ENCODE assay signal across 12 cellular contexts in genomic region chr20:50438986-50439407, GRCh38.
DNase-seq lines count a peak whose midpoint lies in the region; ATAC-seq, FAIRE-seq and TF ChIP-seq lines count a peak whose summit lies in the region.
"Had no signal": no experiment of that assay in that cellular context is flagged by ENCODE, and none has a peak within 500 bp of the region (broad histone marks: within the 10 kb centered on the region; RNA-seq: fewer than 3 reads in every experiment).

No MANE protein-coding gene starts in this region.

- TF ChIP-seq EP300 in HepG2 (IDR thresholded peaks at IDR 0.05; ENCODE audit: low read depth in 2 of 2, low read length in 2 of 2): no peak; a peak in 1 of 4 replicates
- peak; percentile 17; the same call in 1 of the 2 replicates for TF ChIP-seq EP300 in HepG2 (CRISPR knock-in tag; IDR thresholded peaks at IDR 0.05; ENCODE audit: borderline replicate concordance)

- H3K36me3 Mint-ChIP-seq in effector memory CD8-positive, alpha-beta T cell (ENCODE audit: insufficient read depth): no peaks in the 10 kb centered on the region
- H3K36me3 Mint-ChIP-seq: brain had no signal

- peak overlapping the region; percentile 43 for H3K4me2 ChIP-seq in HepG2 (ENCODE audit: low read depth, low read length)

- TF ChIP-seq POLR2A in HepG2 (IDR thresholded peaks at IDR 0.05; ENCODE audit: insufficient read depth in 1 of 2, low read depth in 2 of 2, low read length in 2 of 2): peak in 1 of 2 experiments; percentile 41; a peak in 1 of 4 replicates

- H3K27ac ChIP-seq in HepG2 (ENCODE audit: extremely low read length, insufficient read depth, low read length) (peak overlapping the region; percentile 23), right cardiac atrium (ENCODE audit: low read length) (no peak overlapping the region)

- H3K9ac ChIP-seq in HepG2 (ENCODE audit: insufficient read depth, low read depth, low read length): peak overlapping the region; percentile 34; the same call in 1 of the 2 replicates

- intact Hi-C loops in HepG2 (cut with micrococcal nuclease; ENCODE audit: unreplicated experiment) (no loop called here), right cardiac atrium (cut with DNase I) (no loop called here)

- H3K9me3 Mint-ChIP-seq in effector memory CD8-positive, alpha-beta T cell: no peaks in the 10 kb centered on the region
- H3K9me3 Mint-ChIP-seq: neural crest cell had no signal

- H3K27me3 Mint-ChIP-seq in effector memory CD8-positive, alpha-beta T cell: peaks cover 11 to 22% of the 10 kb centered on the region in 2 donors

- H3K9me3 ChIP-seq in HepG2 (ENCODE audit: low read length): no peaks in the 10 kb centered on the region
- H3K9me3 ChIP-seq in right cardiac atrium (ENCODE audit: control insufficient read depth, low read length): no peaks in the 10 kb centered on the region

- no peak overlapping the region for H3K27ac Mint-ChIP-seq in effector memory CD8-positive, alpha-beta T cell
- H3K27ac Mint-ChIP-seq: brain had no signal

- no peak for FAIRE-seq in HepG2 (lab: Jason Lieb, UNC)

- no peaks in the 10 kb centered on the region for H4K20me1 ChIP-seq in HepG2 (ENCODE audit: insufficient read depth, low read length)

- H3K4me3 ChIP-seq in HepG2 (replicated peaks in 1 of 3; ENCODE audit: insufficient read depth in 1 of 3, low read depth in 2 of 3, low read length in 3 of 3) (no peak overlapping the region), right cardiac atrium (ENCODE audit: low read length) (no peak overlapping the region)

- H3K79me2 ChIP-seq in HepG2 (ENCODE audit: insufficient read depth, low read length): no peaks in the 10 kb centered on the region

- no TSS peak for BruUV-seq in HepG2 (replicated peaks; lab: Mats Ljungman, UMichigan)

- H3K36me3 ChIP-seq in HepG2 (replicated peaks in 1 of 2; ENCODE audit: control insufficient read depth in 1 of 2, insufficient read depth in 2 of 2, low read length in 2 of 2): no peaks in the 10 kb centered on the region

- ATAC-seq in HepG2 (peak; percentile 3; the same call in 1 of the 3 replicates), right cardiac atrium (no peak), GM18907 (IDR thresholded peaks at IDR 0.05; ENCODE audit: unreplicated experiment) (no peak)
- no peak for ATAC-seq in effector memory CD8-positive, alpha-beta T cell (replicated peaks)

- TF ChIP-seq RAD21 in HepG2 (CRISPR knock-in tag; IDR thresholded peaks at IDR 0.05): no peak

- H3K4me1 Mint-ChIP-seq in effector memory CD8-positive, alpha-beta T cell (ENCODE audit: low read depth in 2 of 2): peaks cover 0 to 6% of the 10 kb centered on the region in 2 donors

- in situ Hi-C loops in HepG2 (cut with HindIII; ENCODE audit: extremely low pct_ligation_motif_present, low pct_unique_long_range_greater_than_20kb): no loop called here

- no peak for TF ChIP-seq CTCF in HepG2 (CRISPR knock-in tag; IDR thresholded peaks at IDR 0.05)

- H3K27me3 ChIP-seq in HepG2 (ENCODE audit: control insufficient read depth in 1 of 2, insufficient read depth in 2 of 2, low read length in 2 of 2) (no peaks in the 10 kb centered on the region), right cardiac atrium (ENCODE audit: control insufficient read depth, insufficient read depth) (no peaks in the 10 kb centered on the region)

- H3K4me1 ChIP-seq in HepG2 (ENCODE audit: insufficient read depth, low read length) (peaks cover 91% of the 10 kb centered on the region), right cardiac atrium (ENCODE audit: control insufficient read depth, insufficient read depth, low read length) (peaks cover under 1% of the 10 kb centered on the region)

- CTCF ChIA-PET in HepG2 (lab: Yijun Ruan, JAX; ENCODE audit: low intra/inter-chr PET ratio, low total read pairs): no interaction called here

- WGBS in HepG2 (ENCODE audit: low lambda C conversion rate): 35% methylated on average over 9 of the region's 9 CpGs
- WGBS in right cardiac atrium: 83% methylated on average over 9 of the region's 9 CpGs

- H2AFZ ChIP-seq in HepG2 (ENCODE audit: low read length): no peak overlapping the region

- DNase-seq in AG08395 (ENCODE audit: low spot score) (peak; percentile 40), HK-2 (ENCODE audit: unreplicated experiment) (peak; percentile 90), amniotic stem cell (lab: John Stamatoyannopoulos, UW) (peak; percentile 4), HepG2 (ENCODE audit: low spot score) (no peak), right cardiac atrium (no peak), iPS-NIHi7 (ENCODE audit: extremely low spot score) (no peak)
- DNase-seq in effector memory CD8-positive, alpha-beta T cell: no peak
- DNase-seq: activated CD4-positive, alpha-beta T cell treated with anti-CD3 and anti-CD28 coated beads for 1 hour; Kasumi-1 had no signal

- no peak overlapping the region for H3K4me3 Mint-ChIP-seq in effector memory CD8-positive, alpha-beta T cell
- H3K4me3 Mint-ChIP-seq: brain, neural crest cell had no signal

- POLR2A ChIA-PET in HepG2 (lab: Yijun Ruan, JAX): interaction anchor here (2.4 kb wide), 1 partner anchor 34 kb away, joined by 6 read pairs; no protein-coding TSS in a partner anchor

TF ChIP-seq in HepG2, 621 proteins besides CTCF, POLR2A, EP300 and RAD21 (continues in another document):
- no peak for TF ChIP-seq ZNF333 (CRISPR knock-in tag; IDR thresholded peaks at IDR 0.05; ENCODE audit: borderline replicate concordance)
- no peak for TF ChIP-seq SNRNP70 (IDR thresholded peaks at IDR 0.05; ENCODE audit: low read depth, low read length)
- TF ChIP-seq ZNF234 (CRISPR knock-in tag; conservative IDR thresholded peaks at IDR 0.05): no peak
- TF ChIP-seq ZNF367 (CRISPR knock-in tag; IDR thresholded peaks at IDR 0.05; ENCODE audit: borderline replicate concordance): no peak
- TF ChIP-seq HDAC1 (CRISPR knock-in tag; IDR thresholded peaks at IDR 0.05): peak; percentile 48; the same call in 1 of the 2 replicates
- TF ChIP-seq, protein P1, sequence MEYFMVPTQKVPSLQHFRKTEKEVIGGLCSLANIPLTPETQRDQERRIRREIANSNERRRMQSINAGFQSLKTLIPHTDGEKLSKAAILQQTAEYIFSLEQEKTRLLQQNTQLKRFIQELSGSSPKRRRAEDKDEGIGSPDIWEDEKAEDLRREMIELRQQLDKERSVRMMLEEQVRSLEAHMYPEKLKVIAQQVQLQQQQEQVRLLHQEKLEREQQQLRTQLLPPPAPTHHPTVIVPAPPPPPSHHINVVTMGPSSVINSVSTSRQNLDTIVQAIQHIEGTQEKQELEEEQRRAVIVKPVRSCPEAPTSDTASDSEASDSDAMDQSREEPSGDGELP (IDR thresholded peaks at IDR 0.05; ENCODE audit: borderline replicate concordance, low read depth): no peak
- no peak for TF ChIP-seq IKZF5 (CRISPR knock-in tag; IDR thresholded peaks at IDR 0.05)
- TF ChIP-seq IRF9 (CRISPR knock-in tag; IDR thresholded peaks at IDR 0.05; ENCODE audit: borderline replicate concordance): 0 out of 2 replicates have a peak, but pooled peaks have one; percentile 45
- TF ChIP-seq IRX3 (CRISPR knock-in tag; IDR thresholded peaks at IDR 0.05; ENCODE audit: borderline replicate concordance, low read depth): no peak
- no peak for TF ChIP-seq HOXD1 (CRISPR knock-in tag; IDR thresholded peaks at IDR 0.05)
- no peak for TF ChIP-seq ZNF567 (CRISPR knock-in tag; IDR thresholded peaks at IDR 0.05; ENCODE audit: borderline replicate concordance)
- TF ChIP-seq ZNF501 (CRISPR knock-in tag; IDR thresholded peaks at IDR 0.05): 0 out of 2 replicates have a peak, but pooled peaks have one; percentile 17
- TF ChIP-seq ZNF326 (CRISPR knock-in tag; IDR thresholded peaks at IDR 0.05; ENCODE audit: borderline replicate concordance): no peak
- 0 out of 2 replicates have a peak, but pooled peaks have one; percentile 32 for TF ChIP-seq ATAD3A (CRISPR knock-in tag; IDR thresholded peaks at IDR 0.05)
- TF ChIP-seq MYC (CRISPR knock-in tag; IDR thresholded peaks at IDR 0.05; ENCODE audit: borderline replicate concordance): no peak
- 0 out of 2 replicates have a peak, but pooled peaks have one; percentile 14 for TF ChIP-seq ZFP36L1 (CRISPR knock-in tag; IDR thresholded peaks at IDR 0.05)
- no peak for TF ChIP-seq SRY (CRISPR knock-in tag; IDR thresholded peaks at IDR 0.05)
- TF ChIP-seq, protein P2, sequence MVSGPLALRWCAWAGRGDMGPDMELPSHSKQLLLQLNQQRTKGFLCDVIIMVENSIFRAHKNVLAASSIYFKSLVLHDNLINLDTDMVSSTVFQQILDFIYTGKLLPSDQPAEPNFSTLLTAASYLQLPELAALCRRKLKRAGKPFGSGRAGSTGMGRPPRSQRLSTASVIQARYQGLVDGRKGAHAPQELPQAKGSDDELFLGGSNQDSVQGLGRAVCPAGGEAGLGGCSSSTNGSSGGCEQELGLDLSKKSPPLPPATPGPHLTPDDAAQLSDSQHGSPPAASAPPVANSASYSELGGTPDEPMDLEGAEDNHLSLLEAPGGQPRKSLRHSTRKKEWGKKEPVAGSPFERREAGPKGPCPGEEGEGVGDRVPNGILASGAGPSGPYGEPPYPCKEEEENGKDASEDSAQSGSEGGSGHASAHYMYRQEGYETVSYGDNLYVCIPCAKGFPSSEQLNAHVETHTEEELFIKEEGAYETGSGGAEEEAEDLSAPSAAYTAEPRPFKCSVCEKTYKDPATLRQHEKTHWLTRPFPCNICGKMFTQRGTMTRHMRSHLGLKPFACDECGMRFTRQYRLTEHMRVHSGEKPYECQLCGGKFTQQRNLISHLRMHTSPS (CRISPR knock-in tag; IDR thresholded peaks at IDR 0.05; ENCODE audit: low read depth): peak; percentile 16; the same call in 1 of the 2 replicates
- no peak for TF ChIP-seq SOX6 (IDR thresholded peaks at IDR 0.05)
- TF ChIP-seq SOX6 (CRISPR knock-in tag; IDR thresholded peaks at IDR 0.05): no peak

Comparison
In these comparisons a context has a peak if more than half of its experiments do, and no peak if none do; other contexts are left out.
1. DNase-seq: peak in AG08395 (single experiment), HK-2 (single experiment) and amniotic stem cell (single experiment); none in HepG2 (single experiment), effector memory CD8-positive, alpha-beta T cell (0 of 3), right cardiac atrium (0 of 3) and iPS-NIHi7 (single experiment).